19 cellular contexts compared by ENCODE assay signal in the genomic region with DNA sequence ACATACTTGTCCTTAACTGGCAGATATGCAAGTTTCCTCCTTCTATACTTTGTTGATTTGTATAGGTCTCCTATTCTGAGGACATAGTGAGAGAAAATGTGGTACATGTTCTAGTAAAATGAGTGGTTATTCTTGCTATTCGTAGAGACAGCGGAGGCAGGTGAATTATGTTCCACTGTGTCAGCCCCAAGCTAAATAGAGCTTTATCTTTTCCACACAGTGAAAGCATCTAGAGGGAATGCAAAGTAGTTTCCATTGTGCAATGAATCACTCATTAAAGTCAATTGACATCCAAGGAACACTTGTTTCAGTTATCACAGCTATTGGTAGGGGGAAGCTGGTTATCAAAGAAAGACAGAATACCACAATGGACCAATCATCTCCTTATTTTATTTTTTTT.
"Had no signal": no experiment of that assay in that cellular context is flagged by ENCODE, and none has a peak within 500 bp of the region (broad histone marks: within the 10 kb centered on the region; RNA-seq: fewer than 3 reads in every experiment).

No MANE protein-coding gene starts in this region.

- H3K36me3 ChIP-seq: cardiac muscle cell, neural progenitor cell, prostate gland had no signal

- H3K4me1 ChIP-seq: foreskin keratinocyte, neural progenitor cell, prostate gland, testis had no signal

- H3K27ac ChIP-seq: cardiac muscle cell, foreskin keratinocyte, neural progenitor cell, prostate gland, testis had no signal

- H3K4me3 ChIP-seq: cardiac muscle cell, neural progenitor cell, prostate gland, smooth muscle cell, testis had no signal

- H3K9me3 ChIP-seq: prostate gland, testis had no signal

- ATAC-seq: activated CD4-positive, alpha-beta T cell treated with anti-CD3 and anti-CD28 coated beads for 36 hours; activated naive CD4-positive, alpha-beta T cell treated with anti-CD3 and anti-CD28 coated beads, Interleukin-2, amount 50 U/mL, for 72 hours; foreskin keratinocyte; naive thymus-derived CD4-positive, alpha-beta T cell; sciatic nerve; stimulated activated effector memory CD8-positive, alpha-beta T cell treated with anti-CD3 and anti-CD28 coated beads, Interleukin-12 subunit alpha, Interleukin-12 subunit beta, amount 100 ng/mL, for 72 hours; WTC11 had no signal

- DNase-seq: activated CD4-positive, alpha-beta T cell treated with anti-CD3 and anti-CD28 coated beads for 36 hours; activated CD4-positive, alpha-beta T cell treated with anti-CD3 and anti-CD28 coated beads, Interleukin-2, amount 50 U/mL, for 48 hours; activated gamma-delta T cell treated with Interleukin-2 at 50 U/mL for 16 hours; endodermal cell; foreskin keratinocyte; glutamatergic neuron; kidney; mesenchymal stem cell; naive thymus-derived CD4-positive, alpha-beta T cell; stimulated activated CD4-positive, alpha-beta T cell treated with anti-CD3 and anti-CD28 coated beads, Interleukin-4, amount 100 ng/mL, for 24 hours; testis had no signal

- H3K27me3 ChIP-seq: cardiac muscle cell, foreskin keratinocyte, neural progenitor cell, testis had no signal
